Comparison of ENCODE assay signal across 1 cellular context in genomic region chr17:40448639-40449261, GRCh38.
TF ChIP-seq lines count a peak whose summit lies in the region.

No MANE protein-coding gene starts in this region.

TF ChIP-seq in HepG2, 621 proteins besides CTCF, POLR2A, EP300 and RAD21 (continued from another document and continues in another):
- TF ChIP-seq, protein P1, sequence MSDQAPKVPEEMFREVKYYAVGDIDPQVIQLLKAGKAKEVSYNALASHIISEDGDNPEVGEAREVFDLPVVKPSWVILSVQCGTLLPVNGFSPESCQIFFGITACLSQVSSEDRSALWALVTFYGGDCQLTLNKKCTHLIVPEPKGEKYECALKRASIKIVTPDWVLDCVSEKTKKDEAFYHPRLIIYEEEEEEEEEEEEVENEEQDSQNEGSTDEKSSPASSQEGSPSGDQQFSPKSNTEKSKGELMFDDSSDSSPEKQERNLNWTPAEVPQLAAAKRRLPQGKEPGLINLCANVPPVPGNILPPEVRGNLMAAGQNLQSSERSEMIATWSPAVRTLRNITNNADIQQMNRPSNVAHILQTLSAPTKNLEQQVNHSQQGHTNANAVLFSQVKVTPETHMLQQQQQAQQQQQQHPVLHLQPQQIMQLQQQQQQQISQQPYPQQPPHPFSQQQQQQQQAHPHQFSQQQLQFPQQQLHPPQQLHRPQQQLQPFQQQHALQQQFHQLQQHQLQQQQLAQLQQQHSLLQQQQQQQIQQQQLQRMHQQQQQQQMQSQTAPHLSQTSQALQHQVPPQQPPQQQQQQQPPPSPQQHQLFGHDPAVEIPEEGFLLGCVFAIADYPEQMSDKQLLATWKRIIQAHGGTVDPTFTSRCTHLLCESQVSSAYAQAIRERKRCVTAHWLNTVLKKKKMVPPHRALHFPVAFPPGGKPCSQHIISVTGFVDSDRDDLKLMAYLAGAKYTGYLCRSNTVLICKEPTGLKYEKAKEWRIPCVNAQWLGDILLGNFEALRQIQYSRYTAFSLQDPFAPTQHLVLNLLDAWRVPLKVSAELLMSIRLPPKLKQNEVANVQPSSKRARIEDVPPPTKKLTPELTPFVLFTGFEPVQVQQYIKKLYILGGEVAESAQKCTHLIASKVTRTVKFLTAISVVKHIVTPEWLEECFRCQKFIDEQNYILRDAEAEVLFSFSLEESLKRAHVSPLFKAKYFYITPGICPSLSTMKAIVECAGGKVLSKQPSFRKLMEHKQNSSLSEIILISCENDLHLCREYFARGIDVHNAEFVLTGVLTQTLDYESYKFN (CRISPR knock-in tag; conservative IDR thresholded peaks at IDR 0.05) = peak; percentile 93
- TF ChIP-seq PRDM10 (CRISPR knock-in tag; IDR thresholded peaks at IDR 0.05; ENCODE audit: low read depth) (peak; percentile 63), RBM39 (IDR thresholded peaks at IDR 0.05; ENCODE audit: low read depth, low read length, poor library complexity, severe bottlenecking) (no peak), MBD4 (IDR thresholded peaks at IDR 0.05; ENCODE audit: borderline replicate concordance, low read length) (no peak), ZNF496 (CRISPR knock-in tag; IDR thresholded peaks at IDR 0.05; ENCODE audit: insufficient replicate concordance) (no peak), CCAR2 (optimal IDR thresholded peaks at IDR 0.05; ENCODE audit: low read depth, low read length) (no peak), TRIM24 (CRISPR knock-in tag; IDR thresholded peaks at IDR 0.05) (no peak), HINFP (CRISPR knock-in tag; IDR thresholded peaks at IDR 0.05; ENCODE audit: low read depth) (no peak; the same call in 1 of the 2 replicates), E2F1 (CRISPR knock-in tag; IDR thresholded peaks at IDR 0.05) (no peak), BCL3 (CRISPR knock-in tag; IDR thresholded peaks at IDR 0.05) (no peak), BCL6 (CRISPR knock-in tag; IDR thresholded peaks at IDR 0.05) (peak; percentile 91), ISL2 (CRISPR knock-in tag; IDR thresholded peaks at IDR 0.05) (peak; percentile 68; the same call in 1 of the 2 replicates), ZNF543 (CRISPR knock-in tag; IDR thresholded peaks at IDR 0.05) (no peak; the same call in 1 of the 2 replicates), ZNF678 (CRISPR knock-in tag; IDR thresholded peaks at IDR 0.05) (no peak), ONECUT2 (CRISPR knock-in tag; IDR thresholded peaks at IDR 0.05) (no peak), AGO2 (optimal IDR thresholded peaks at IDR 0.05; ENCODE audit: low read depth, low read length) (no peak), FOXA1 (IDR thresholded peaks at IDR 0.05) (no peak), FOXA1 (CRISPR knock-in tag; IDR thresholded peaks at IDR 0.05) (peak; percentile 99), CEBPB (IDR thresholded peaks at IDR 0.05; ENCODE audit: borderline replicate concordance, low read depth, low read length) (no peak), ZNF256 (CRISPR knock-in tag; conservative IDR thresholded peaks at IDR 0.05) (peak; percentile 69; the same call in 1 of the 2 replicates), DMTF1 (CRISPR knock-in tag; IDR thresholded peaks at IDR 0.05) (no peak), MAFG (CRISPR knock-in tag; IDR thresholded peaks at IDR 0.05) (no peak), SPEN (CRISPR knock-in tag; IDR thresholded peaks at IDR 0.05; ENCODE audit: low read depth) (peak; percentile 70; the same call in 1 of the 2 replicates), HNF1A (IDR thresholded peaks at IDR 0.05; ENCODE audit: low read depth) (peak; percentile 84), HNF1A (CRISPR knock-in tag; IDR thresholded peaks at IDR 0.05; ENCODE audit: borderline replicate concordance) (peak; percentile 92), ATRX (CRISPR knock-in tag; IDR thresholded peaks at IDR 0.05; ENCODE audit: borderline replicate concordance) (no peak)
- TF ChIP-seq, protein P2, sequence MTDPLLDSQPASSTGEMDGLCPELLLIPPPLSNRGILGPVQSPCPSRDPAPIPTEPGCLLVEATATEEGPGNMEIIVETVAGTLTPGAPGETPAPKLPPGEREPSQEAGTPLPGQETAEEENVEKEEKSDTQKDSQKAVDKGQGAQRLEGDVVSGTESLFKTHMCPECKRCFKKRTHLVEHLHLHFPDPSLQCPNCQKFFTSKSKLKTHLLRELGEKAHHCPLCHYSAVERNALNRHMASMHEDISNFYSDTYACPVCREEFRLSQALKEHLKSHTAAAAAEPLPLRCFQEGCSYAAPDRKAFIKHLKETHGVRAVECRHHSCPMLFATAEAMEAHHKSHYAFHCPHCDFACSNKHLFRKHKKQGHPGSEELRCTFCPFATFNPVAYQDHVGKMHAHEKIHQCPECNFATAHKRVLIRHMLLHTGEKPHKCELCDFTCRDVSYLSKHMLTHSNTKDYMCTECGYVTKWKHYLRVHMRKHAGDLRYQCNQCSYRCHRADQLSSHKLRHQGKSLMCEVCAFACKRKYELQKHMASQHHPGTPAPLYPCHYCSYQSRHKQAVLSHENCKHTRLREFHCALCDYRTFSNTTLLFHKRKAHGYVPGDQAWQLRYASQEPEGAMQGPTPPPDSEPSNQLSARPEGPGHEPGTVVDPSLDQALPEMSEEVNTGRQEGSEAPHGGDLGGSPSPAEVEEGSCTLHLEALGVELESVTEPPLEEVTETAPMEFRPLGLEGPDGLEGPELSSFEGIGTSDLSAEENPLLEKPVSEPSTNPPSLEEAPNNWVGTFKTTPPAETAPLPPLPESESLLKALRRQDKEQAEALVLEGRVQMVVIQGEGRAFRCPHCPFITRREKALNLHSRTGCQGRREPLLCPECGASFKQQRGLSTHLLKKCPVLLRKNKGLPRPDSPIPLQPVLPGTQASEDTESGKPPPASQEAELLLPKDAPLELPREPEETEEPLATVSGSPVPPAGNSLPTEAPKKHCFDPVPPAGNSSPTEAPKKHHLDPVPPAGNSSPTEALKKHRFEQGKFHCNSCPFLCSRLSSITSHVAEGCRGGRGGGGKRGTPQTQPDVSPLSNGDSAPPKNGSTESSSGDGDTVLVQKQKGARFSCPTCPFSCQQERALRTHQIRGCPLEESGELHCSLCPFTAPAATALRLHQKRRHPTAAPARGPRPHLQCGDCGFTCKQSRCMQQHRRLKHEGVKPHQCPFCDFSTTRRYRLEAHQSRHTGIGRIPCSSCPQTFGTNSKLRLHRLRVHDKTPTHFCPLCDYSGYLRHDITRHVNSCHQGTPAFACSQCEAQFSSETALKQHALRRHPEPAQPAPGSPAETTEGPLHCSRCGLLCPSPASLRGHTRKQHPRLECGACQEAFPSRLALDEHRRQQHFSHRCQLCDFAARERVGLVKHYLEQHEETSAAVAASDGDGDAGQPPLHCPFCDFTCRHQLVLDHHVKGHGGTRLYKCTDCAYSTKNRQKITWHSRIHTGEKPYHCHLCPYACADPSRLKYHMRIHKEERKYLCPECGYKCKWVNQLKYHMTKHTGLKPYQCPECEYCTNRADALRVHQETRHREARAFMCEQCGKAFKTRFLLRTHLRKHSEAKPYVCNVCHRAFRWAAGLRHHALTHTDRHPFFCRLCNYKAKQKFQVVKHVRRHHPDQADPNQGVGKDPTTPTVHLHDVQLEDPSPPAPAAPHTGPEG (CRISPR knock-in tag; IDR thresholded peaks at IDR 0.05) = peak; percentile 22; the same call in 1 of the 2 replicates
